14 cellular contexts compared by ENCODE assay signal in genomic region chr2:197944416-197944815, GRCh38.
"Had no signal": no experiment of that assay in that cellular context is flagged by ENCODE, and none has a peak within 500 bp of the region (broad histone marks: within the 10 kb centered on the region; RNA-seq: fewer than 3 reads in every experiment).

No MANE protein-coding gene starts in this region.

- H3K27me3 ChIP-seq: colonic mucosa, gastroesophageal sphincter, right atrium auricular region, transverse colon had no signal

- DNase-seq: activated CD4-positive, alpha-beta T cell treated with anti-CD3 and anti-CD28 coated beads, Interleukin-2, amount 50 U/mL, for 1 hour; activated gamma-delta T cell treated with Interleukin-2 at 50 U/mL for 16 hours; activated T-cell treated with anti-CD3 and anti-CD28 coated beads, Interleukin-2, amount 50 U/mL, for 48 hours; caudate nucleus; colonic mucosa; left ventricle myocardium superior; small intestine; T-helper 2 cell; transverse colon had no signal

- H3K36me3 ChIP-seq: colonic mucosa, gastroesophageal sphincter, neutrophil, right atrium auricular region, transverse colon had no signal

- H3K27ac ChIP-seq: colonic mucosa, gastroesophageal sphincter, neutrophil, right atrium auricular region, transverse colon had no signal

- FAIRE-seq: keratinocyte, small intestine, TTC549 had no signal

- H3K9me3 ChIP-seq: colonic mucosa, gastroesophageal sphincter, neutrophil, right atrium auricular region, transverse colon had no signal

- H3K4me1 ChIP-seq: colonic mucosa had no signal

- H3K4me3 ChIP-seq: colonic mucosa, gastroesophageal sphincter, right atrium auricular region, transverse colon had no signal

- ATAC-seq: gastroesophageal sphincter had no signal
